1 cellular context compared by ENCODE assay signal in genomic region chr19:660793-661426, GRCh38.
TF ChIP-seq lines count a peak whose summit lies in the region.

No MANE protein-coding gene starts in this region.

TF ChIP-seq in HepG2, 621 proteins besides CTCF, POLR2A, EP300 and RAD21 (continued from another document and continues in another):
- TF ChIP-seq REST (IDR thresholded peaks at IDR 0.05; ENCODE audit: borderline replicate concordance in 1 of 2, low read depth in 1 of 2, low read length in 2 of 2) (peak in 1 of 2 experiments; percentile 61; a peak in 1 of 4 replicates), PHF8 (CRISPR knock-in tag; IDR thresholded peaks at IDR 0.05) (peak; percentile 76), HNF4G (IDR thresholded peaks at IDR 0.05; ENCODE audit: borderline replicate concordance, low read depth, low read length) (peak; percentile 96), HNF4G (CRISPR knock-in tag; IDR thresholded peaks at IDR 0.05; ENCODE audit: borderline replicate concordance, low read depth) (peak; percentile 96), MAZ (IDR thresholded peaks at IDR 0.05; ENCODE audit: borderline replicate concordance, low read depth, low read length) (no peak; the same call in 1 of the 2 replicates), MAZ (CRISPR knock-in tag; IDR thresholded peaks at IDR 0.05; ENCODE audit: low read depth) (peak; percentile 42; the same call in 1 of the 2 replicates), GZF1 (CRISPR knock-in tag; IDR thresholded peaks at IDR 0.05) (0 out of 2 replicates have a peak, but pooled peaks have one; percentile 55), YY1 (IDR thresholded peaks at IDR 0.05; ENCODE audit: insufficient read depth, insufficient replicate concordance, low read depth, low read length) (no peak), ZNF431 (CRISPR knock-in tag; IDR thresholded peaks at IDR 0.05; ENCODE audit: borderline replicate concordance, low read depth) (no peak; the same call in 1 of the 2 replicates), GLI4 (CRISPR knock-in tag; IDR thresholded peaks at IDR 0.05; ENCODE audit: borderline replicate concordance) (no peak), GPN1 (CRISPR knock-in tag; IDR thresholded peaks at IDR 0.05; ENCODE audit: borderline replicate concordance) (no peak), ZNF383 (CRISPR knock-in tag; IDR thresholded peaks at IDR 0.05; ENCODE audit: borderline replicate concordance) (no peak), PCBP2 (optimal IDR thresholded peaks at IDR 0.05; ENCODE audit: low read depth, low read length, poor library complexity, severe bottlenecking) (no peak), ZNF256 (CRISPR knock-in tag; conservative IDR thresholded peaks at IDR 0.05) (no peak), FOXA3 (CRISPR knock-in tag; IDR thresholded peaks at IDR 0.05) (peak; percentile 82), ZNF333 (CRISPR knock-in tag; IDR thresholded peaks at IDR 0.05; ENCODE audit: borderline replicate concordance) (no peak), ZMYM4 (CRISPR knock-in tag; IDR thresholded peaks at IDR 0.05) (0 out of 2 replicates have a peak, but pooled peaks have one; percentile 11), MAFK (conservative IDR thresholded peaks at IDR 0.05 in 1 of 2, IDR thresholded peaks at IDR 0.05 in 1 of 2; ENCODE audit: low read length in 2 of 2) (no peak), ZNF781 (CRISPR knock-in tag; IDR thresholded peaks at IDR 0.05; ENCODE audit: borderline replicate concordance, not compliant biosample characterization) (no peak), ZSCAN29 (CRISPR knock-in tag; conservative IDR thresholded peaks at IDR 0.05) (0 out of 2 replicates have a peak, but pooled peaks have one; percentile 75), ELF1 (CRISPR knock-in tag; IDR thresholded peaks at IDR 0.05) (peak; percentile 76), JUN (CRISPR knock-in tag; IDR thresholded peaks at IDR 0.05) (no peak), MIXL1 (CRISPR knock-in tag; IDR thresholded peaks at IDR 0.05) (0 out of 2 replicates have a peak, but pooled peaks have one; percentile 18), TFAP4 (IDR thresholded peaks at IDR 0.05; ENCODE audit: borderline replicate concordance, low read depth) (peak; percentile 76), ZNF235 (CRISPR knock-in tag; IDR thresholded peaks at IDR 0.05; ENCODE audit: borderline replicate concordance) (peak; percentile 68; the same call in 1 of the 2 replicates), ZNF672 (CRISPR knock-in tag; IDR thresholded peaks at IDR 0.05) (0 out of 2 replicates have a peak, but pooled peaks have one; percentile 72), MYNN (CRISPR knock-in tag; IDR thresholded peaks at IDR 0.05; ENCODE audit: low read depth) (no peak), NAIF1 (CRISPR knock-in tag; IDR thresholded peaks at IDR 0.05; ENCODE audit: borderline replicate concordance) (no peak), TRIM24 (CRISPR knock-in tag; IDR thresholded peaks at IDR 0.05) (no peak), PHF5A (CRISPR knock-in tag; IDR thresholded peaks at IDR 0.05; ENCODE audit: low read depth, unreplicated experiment) (no peak), PRDM15 (CRISPR knock-in tag; IDR thresholded peaks at IDR 0.05) (peak; percentile 71; the same call in 1 of the 2 replicates), ZNF780A (CRISPR knock-in tag; IDR thresholded peaks at IDR 0.05) (peak; percentile 51; the same call in 1 of the 2 replicates), MYC (CRISPR knock-in tag; IDR thresholded peaks at IDR 0.05; ENCODE audit: borderline replicate concordance) (peak; percentile 69; the same call in 1 of the 2 replicates), NPAS2 (CRISPR knock-in tag; IDR thresholded peaks at IDR 0.05; ENCODE audit: borderline replicate concordance) (no peak), ATF4 (CRISPR knock-in tag; IDR thresholded peaks at IDR 0.05) (peak in 1 of 2 experiments; percentile 70; a peak in 2 of 4 replicates), TRIM22 (IDR thresholded peaks at IDR 0.05) (no peak), IRX3 (CRISPR knock-in tag; IDR thresholded peaks at IDR 0.05; ENCODE audit: borderline replicate concordance, low read depth) (peak; percentile 40; the same call in 1 of the 2 replicates), MEF2D (CRISPR knock-in tag; IDR thresholded peaks at IDR 0.05) (peak; percentile 79; the same call in 1 of the 2 replicates), SP5 (CRISPR knock-in tag; IDR thresholded peaks at IDR 0.05; ENCODE audit: borderline replicate concordance, low read depth) (peak; percentile 82), XBP1 (CRISPR knock-in tag; IDR thresholded peaks at IDR 0.05) (no peak), ZNF101 (CRISPR knock-in tag; IDR thresholded peaks at IDR 0.05; ENCODE audit: borderline replicate concordance, low read depth) (no peak), HHEX (CRISPR knock-in tag; IDR thresholded peaks at IDR 0.05) (no peak), FOXM1 (CRISPR knock-in tag; IDR thresholded peaks at IDR 0.05) (no peak), MED13 (CRISPR knock-in tag; IDR thresholded peaks at IDR 0.05) (0 out of 2 replicates have a peak, but pooled peaks have one; percentile 13), LCORL (IDR thresholded peaks at IDR 0.05) (no peak), LCORL (CRISPR knock-in tag; IDR thresholded peaks at IDR 0.05) (peak; percentile 77; the same call in 1 of the 2 replicates), ZNF24 (IDR thresholded peaks at IDR 0.05) (no peak), CENPBD1 (CRISPR knock-in tag; IDR thresholded peaks at IDR 0.05; ENCODE audit: borderline replicate concordance, low read depth) (no peak), ZNF264 (CRISPR knock-in tag; IDR thresholded peaks at IDR 0.05) (peak; percentile 74), JUND (CRISPR knock-in tag; IDR thresholded peaks at IDR 0.05) (0 out of 2 replicates have a peak, but pooled peaks have one; percentile 34), ISL2 (CRISPR knock-in tag; IDR thresholded peaks at IDR 0.05) (peak; percentile 77), ZNF784 (CRISPR knock-in tag; IDR thresholded peaks at IDR 0.05; ENCODE audit: borderline replicate concordance) (no peak), NFKBIZ (CRISPR knock-in tag; IDR thresholded peaks at IDR 0.05) (peak; percentile 74; the same call in 1 of the 2 replicates), PAXIP1 (CRISPR knock-in tag; conservative IDR thresholded peaks at IDR 0.05) (peak; percentile 95)
